14 cellular contexts compared by ENCODE assay signal in genomic region chr5:78841767-78842166, GRCh38.
"Had no signal": no experiment of that assay in that cellular context is flagged by ENCODE, and none has a peak within 500 bp of the region (broad histone marks: within the 10 kb centered on the region; RNA-seq: fewer than 3 reads in every experiment).

No MANE protein-coding gene starts in this region.

- H3K9me3 ChIP-seq: psoas muscle had no signal

- H3K27ac ChIP-seq: ascending aorta, coronary artery, epithelial cell of prostate, left lung, psoas muscle had no signal

- H3K36me3 ChIP-seq: ascending aorta had no signal

- H3K27me3 ChIP-seq: ascending aorta, left lung had no signal

- H3K4me3 ChIP-seq: ascending aorta, coronary artery, left lung, psoas muscle had no signal

- DNase-seq: activated CD4-positive, alpha-beta memory T cell treated with anti-CD3 and anti-CD28 coated beads for 36 hours; activated T-cell treated with anti-CD3 and anti-CD28 coated beads, Interleukin-2, amount 50 U/mL, for 48 hours; caudate nucleus; effector CD8-positive, alpha-beta T cell; glutamatergic neuron; immature natural killer cell; left lung; mesenchymal stem cell; psoas muscle; stimulated activated CD4-positive, alpha-beta T cell treated with anti-CD3 and anti-CD28 coated beads, Interleukin-12 subunit alpha, Interleukin-12 subunit beta, amount 100 ng/mL, for 4 hours; stimulated activated naive CD4-positive, alpha-beta T cell treated with Interleukin-2 at 50 U/mL for 16 hours had no signal

- H3K4me1 ChIP-seq: ascending aorta, left lung, psoas muscle had no signal
